In genomic region chr20:36447101-36447500, GRCh38 we compare ENCODE assay signal across 25 cellular contexts.
A peak's percentile ranks its signal among the peaks of the same experiment; 100 is the strongest.
DNase-seq lines count a peak whose midpoint lies in the region; ATAC-seq, FAIRE-seq and TF ChIP-seq lines count a peak whose summit lies in the region.
"Had no signal": no experiment of that assay in that cellular context is flagged by ENCODE, and none has a peak within 500 bp of the region (broad histone marks: within the 10 kb centered on the region; RNA-seq: fewer than 3 reads in every experiment).

No MANE protein-coding gene starts in this region.

- H3K9me3 Mint-ChIP-seq in WTC11, result peaks cover 4% of the 10 kb centered on the region
- H3K9me3 Mint-ChIP-seq in mesothelial cell of epicardium, result peaks cover 10% of the 10 kb centered on the region
- H3K9me3 Mint-ChIP-seq: activated naive CD8-positive, alpha-beta T cell treated with anti-CD3 and anti-CD28 coated beads, Interleukin-2, amount 50 U/mL, for 24 hours; naive thymus-derived CD8-positive, alpha-beta T cell had no signal

- ATAC-seq in WTC11, result peak; percentile 90
- no peak for ATAC-seq in GM19035 (IDR thresholded peaks at IDR 0.05; ENCODE audit: unreplicated experiment)
- ATAC-seq: activated naive CD8-positive, alpha-beta T cell treated with anti-CD3 and anti-CD28 coated beads, Interleukin-2, amount 50 U/mL, for 24 hours; naive thymus-derived CD8-positive, alpha-beta T cell; stimulated activated naive CD8-positive, alpha-beta T cell treated with anti-CD3 and anti-CD28 coated beads, Interleukin-15, Interleukin-2, amounts not matched to agents 100 U/mL and 50 U/mL, for 24 hours had no signal

- peak; percentile 71 for FAIRE-seq in HTR-8/SVneo (lab: Jason Lieb, UNC)
- FAIRE-seq: A204.1, TTC549 had no signal

- POLR2A ChIA-PET in WTC11 (lab: Charles Lee), result interaction anchor here (0.5 to 0.9 kb wide), 2 partner anchors 94 to 162 kb away, joined by 3 to 4 read pairs; partner anchors contain the start of gene MYL9

- TF ChIP-seq CTCF in WTC11 (IDR thresholded peaks at IDR 0.05) (no peak), mesothelial cell of epicardium (IDR thresholded peaks at IDR 0.05; ENCODE audit: unreplicated experiment) (no peak)

- H3K27ac Mint-ChIP-seq in WTC11, result no peak overlapping the region; the same call in 1 of the 2 replicates
- peak overlapping the region; percentile 79 for H3K27ac Mint-ChIP-seq in mesothelial cell of epicardium
- H3K27ac Mint-ChIP-seq: activated naive CD8-positive, alpha-beta T cell treated with anti-CD3 and anti-CD28 coated beads, Interleukin-2, amount 50 U/mL, for 24 hours; naive thymus-derived CD8-positive, alpha-beta T cell had no signal

- H3K4me1 Mint-ChIP-seq in WTC11, result peaks cover 11% of the 10 kb centered on the region
- peaks cover 10% of the 10 kb centered on the region for H3K4me1 Mint-ChIP-seq in mesothelial cell of epicardium
- H3K4me1 Mint-ChIP-seq: activated naive CD8-positive, alpha-beta T cell treated with anti-CD3 and anti-CD28 coated beads, Interleukin-2, amount 50 U/mL, for 24 hours; naive thymus-derived CD8-positive, alpha-beta T cell had no signal

- H3K27me3 Mint-ChIP-seq in WTC11 (ENCODE audit: low read depth) (no peaks in the 10 kb centered on the region), mesothelial cell of epicardium (ENCODE audit: low read depth) (no peaks in the 10 kb centered on the region)
- H3K27me3 Mint-ChIP-seq: activated naive CD8-positive, alpha-beta T cell treated with anti-CD3 and anti-CD28 coated beads, Interleukin-2, amount 50 U/mL, for 24 hours had no signal

- peak; percentile 39 for DNase-seq in NCI-H1105 treated with DMSO at 0.1 percent for 48 hours (lab: John Stamatoyannopoulos, UW)
- no peak for DNase-seq in NCI-H1105 (lab: John Stamatoyannopoulos, UW)
- no peak for DNase-seq in HTR-8/SVneo (ENCODE audit: insufficient read length, low spot score)
- no peak for DNase-seq in WTC11 (ENCODE audit: low spot score)
- DNase-seq in mesothelial cell of epicardium (ENCODE audit: low spot score in 2 of 2, unreplicated experiment in 2 of 2), result no peak
- no peak for DNase-seq in DMS 273 treated with DMSO at 0.1 percent for 48 hours (lab: John Stamatoyannopoulos, UW)
- DNase-seq in OCI-M1 (lab: John Stamatoyannopoulos, UW), result no peak
- DNase-seq: activated CD4-positive, alpha-beta T cell treated with anti-CD3 and anti-CD28 coated beads for 48 hours; activated CD8-positive, alpha-beta memory T cell treated with anti-CD3 and anti-CD28 coated beads, Interleukin-2, amount 50 U/mL, for 4 hours; activated effector memory CD4-positive, alpha-beta T cell treated with Interleukin-2 at 50 U/mL for 16 hours; activated naive CD8-positive, alpha-beta T cell treated with anti-CD3 and anti-CD28 coated beads, Interleukin-2, amount 50 U/mL, for 24 hours; brain microvascular endothelial cell; cortex of kidney; foreskin fibroblast; hippocampal formation; KBM-7; mesenchymal stem cell; naive thymus-derived CD8-positive, alpha-beta T cell; RPMI8226; stimulated activated CD4-positive, alpha-beta T cell treated with anti-CD3 and anti-CD28 coated beads, Interleukin-2, amount 100 ng/mL, for 24 hours; stimulated activated naive CD8-positive, alpha-beta T cell treated with anti-CD3 and anti-CD28 coated beads, Interleukin-15, Interleukin-2, amounts not matched to agents 100 U/mL and 50 U/mL, for 24 hours; SW 1271 had no signal

- peaks cover 3% of the 10 kb centered on the region; the same call in 1 of the 2 replicates for H3K36me3 Mint-ChIP-seq in WTC11
- no peaks in the 10 kb centered on the region for H3K36me3 Mint-ChIP-seq in mesothelial cell of epicardium
- H3K36me3 Mint-ChIP-seq: naive thymus-derived CD8-positive, alpha-beta T cell had no signal

- CTCF ChIA-PET in WTC11 (lab: Charles Lee), result interaction anchor here (1.0 to 1.9 kb wide), 7 partner anchors 7 to 244 kb away, joined by 3 to 7 read pairs (median 5); no protein-coding TSS in a partner anchor

- H3K4me3 Mint-ChIP-seq in WTC11 (no peak overlapping the region), mesothelial cell of epicardium (no peak overlapping the region)
- H3K4me3 Mint-ChIP-seq: activated naive CD8-positive, alpha-beta T cell treated with anti-CD3 and anti-CD28 coated beads, Interleukin-2, amount 50 U/mL, for 24 hours; naive thymus-derived CD8-positive, alpha-beta T cell had no signal

TF ChIP-seq in WTC11, 78 proteins besides CTCF, POLR2A, EP300 and RAD21 (continues in another document):
- no peak for TF ChIP-seq PREB (CRISPR knock-in tag; IDR thresholded peaks at IDR 0.05; ENCODE audit: borderline replicate concordance)
- TF ChIP-seq SOX15 (CRISPR knock-in tag; IDR thresholded peaks at IDR 0.05), result no peak
- TF ChIP-seq MYBL2 (CRISPR knock-in tag; IDR thresholded peaks at IDR 0.05), result no peak
- no peak for TF ChIP-seq AR (CRISPR knock-in tag; IDR thresholded peaks at IDR 0.05)
- TF ChIP-seq ATF6 (CRISPR knock-in tag; IDR thresholded peaks at IDR 0.05), result no peak
- TF ChIP-seq IRF2 (CRISPR knock-in tag; IDR thresholded peaks at IDR 0.05; ENCODE audit: borderline replicate concordance, low read depth), result no peak
- no peak for TF ChIP-seq ZNF671 (CRISPR knock-in tag; IDR thresholded peaks at IDR 0.05)
- no peak for TF ChIP-seq CDX4 (CRISPR knock-in tag; IDR thresholded peaks at IDR 0.05; ENCODE audit: borderline replicate concordance)
- no peak for TF ChIP-seq ERG (CRISPR knock-in tag; IDR thresholded peaks at IDR 0.05)
- TF ChIP-seq FOXP1 (CRISPR knock-in tag; IDR thresholded peaks at IDR 0.05; ENCODE audit: borderline replicate concordance), result no peak
- TF ChIP-seq MXD4 (CRISPR knock-in tag; IDR thresholded peaks at IDR 0.05; ENCODE audit: borderline replicate concordance), result no peak
- no peak for TF ChIP-seq JAZF1 (CRISPR knock-in tag; IDR thresholded peaks at IDR 0.05)
